26 cellular contexts compared by ENCODE assay signal in the genomic region with DNA sequence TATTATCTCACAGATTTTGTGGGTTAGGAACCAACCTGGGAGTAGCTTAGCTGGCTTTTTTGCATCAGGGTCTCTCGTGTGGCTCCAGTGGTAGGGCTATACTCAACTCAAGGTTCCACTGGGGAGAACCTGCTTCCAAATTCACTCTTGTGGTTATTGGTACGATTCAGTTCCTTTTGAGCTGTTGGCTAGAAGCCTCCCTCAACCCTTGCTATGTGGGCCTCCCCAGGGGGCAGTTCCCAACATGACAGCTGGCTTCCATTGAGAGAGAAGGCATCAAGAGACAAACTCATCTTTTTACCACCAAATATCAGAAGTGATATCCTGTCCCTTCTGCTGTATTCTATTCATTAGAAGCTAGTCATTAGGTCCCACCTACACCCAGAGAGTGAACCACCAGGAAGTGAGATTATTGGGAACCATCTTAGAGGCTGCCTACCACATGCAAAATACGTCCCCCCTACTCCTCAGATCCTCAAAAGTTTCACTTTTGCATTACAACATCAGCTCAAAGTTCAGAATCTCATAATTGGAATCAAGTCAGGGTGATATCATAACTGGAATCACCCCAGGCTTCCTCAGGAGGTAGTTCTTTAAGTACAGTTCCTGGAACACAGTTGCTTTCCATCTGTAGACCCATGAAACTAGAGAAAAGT. TPM values are rescaled to one million over a fixed set of nuclear protein-coding genes. Genes with fewer than 3 reads are reported as not detected.
DNase-seq lines count a peak whose midpoint lies in the region; ATAC-seq and TF ChIP-seq lines count a peak whose summit lies in the region.
"Had no signal": no experiment of that assay in that cellular context is flagged by ENCODE, and none has a peak within 500 bp of the region (broad histone marks: within the 10 kb centered on the region; RNA-seq: fewer than 3 reads in every experiment).

No MANE protein-coding gene starts in this region.

- H4K20me1 ChIP-seq in IMR-90 (ENCODE audit: insufficient read depth, low read length) = no peaks in the 10 kb centered on the region

- H2AFZ ChIP-seq in IMR-90 (replicated peaks; ENCODE audit: low read length, poor library complexity) = no peak overlapping the region

- H2AK9ac ChIP-seq in IMR-90 (replicated peaks; ENCODE audit: low read depth, low read length, poor library complexity) = no peak overlapping the region

- no peak overlapping the region for H3K14ac ChIP-seq in IMR-90 (replicated peaks; ENCODE audit: low read depth, low read length)

- H3K9me1 ChIP-seq in IMR-90 (ENCODE audit: insufficient read depth, low read length) = no peaks in the 10 kb centered on the region; the same call in 1 of the 2 replicates

- no peaks in the 10 kb centered on the region for H3K27me3 ChIP-seq in IMR-90 (ENCODE audit: control insufficient read depth, insufficient read depth, low read length)
- H3K27me3 ChIP-seq: adrenal gland, breast epithelium, thyroid gland had no signal

- in situ Hi-C loops in IMR-90 (cut with MboI; ENCODE audit: low sequenced_read_pairs) = no loop called here

- no peak overlapping the region for H4K5ac ChIP-seq in IMR-90 (ENCODE audit: low read depth, low read length)

- H2BK120ac ChIP-seq in IMR-90 (ENCODE audit: low read depth, low read length) = no peak overlapping the region

- H4K91ac ChIP-seq in IMR-90 (ENCODE audit: insufficient read depth, low read depth, low read length) = no peak overlapping the region

- no peaks in the 10 kb centered on the region for H3K4me1 ChIP-seq in IMR-90 (ENCODE audit: control insufficient read depth, insufficient read depth, low read length)
- H3K4me1 ChIP-seq: adrenal gland, breast epithelium, thyroid gland had no signal

- CTCF ChIA-PET in IMR-90 (lab: Yijun Ruan, JAX) = interaction anchor here (0.9 kb wide), 1 partner anchor 425 kb away, joined by 4 read pairs; no protein-coding TSS in a partner anchor

- H3K18ac ChIP-seq in IMR-90 (ENCODE audit: low read depth, low read length) = no peak overlapping the region

- ATAC-seq in GM18870 (IDR thresholded peaks at IDR 0.05; ENCODE audit: unreplicated experiment) (peak; percentile 54), GM21529 (IDR thresholded peaks at IDR 0.05; ENCODE audit: unreplicated experiment) (peak; percentile 67), IMR-90 (ENCODE audit: low read depth) (no peak), left ventricle myocardium superior (no peak), HG03354 (IDR thresholded peaks at IDR 0.05; ENCODE audit: poor library complexity, severe bottlenecking, unreplicated experiment) (no peak)
- ATAC-seq: CD8-positive, alpha-beta T cell; T-helper 17 cell had no signal

- BruUV-seq in IMR-90 (replicated peaks; lab: Mats Ljungman, UMichigan) = no TSS peak

- 79% methylated on average over 2 of the region's 3 CpGs; no CpG with 5 or more reads in 1 of the 2 experiments for WGBS in IMR-90 (ENCODE audit: extremely low coverage in 2 of 2, insufficient read length in 1 of 2), 2 experiments

- DNase-seq in IMR-90 (peak; percentile 6), iris pigment epithelial cell (ENCODE audit: low read depth) (peak; percentile 34), left ventricle myocardium superior (no peak), amniotic stem cell (lab: John Stamatoyannopoulos, UW) (no peak)
- DNase-seq: activated CD8-positive, alpha-beta memory T cell treated with anti-CD3 and anti-CD28 coated beads, Interleukin-2, amount 50 U/mL, for 48 hours; activated gamma-delta T cell treated with Interleukin-2 at 50 U/mL for 16 hours; adrenal gland; CD8-positive, alpha-beta T cell; H9; mesenchymal stem cell; naive B cell; NCI-H1417 treated with DMSO at 0.1 percent for 48 hours; NCI-H510A; occipital lobe; stimulated activated CD4-positive, alpha-beta T cell treated with anti-CD3 and anti-CD28 coated beads, Interleukin-2, amount 100 ng/mL, for 24 hours; stimulated activated naive CD4-positive, alpha-beta T cell; T-helper 17 cell; thyroid gland; WERI-Rb-1 had no signal

- H3K36me3 ChIP-seq in IMR-90 (ENCODE audit: control insufficient read depth, insufficient read depth, low read length) = peaks cover 3% of the 10 kb centered on the region
- H3K36me3 ChIP-seq: breast epithelium, WERI-Rb-1 had no signal

- no peak overlapping the region for H3K27ac ChIP-seq in IMR-90 (ENCODE audit: insufficient read depth, low read length)
- H3K27ac ChIP-seq: adrenal gland, breast epithelium, coronary artery, HL-60, skin epidermis, thyroid gland, WERI-Rb-1 had no signal

- no peak overlapping the region for H2BK20ac ChIP-seq in IMR-90 (ENCODE audit: low read depth, low read length)

- no peak overlapping the region for H3K56ac ChIP-seq in IMR-90 (ENCODE audit: extremely low read depth, insufficient read depth, low read length)

- no peak overlapping the region for H3K4me2 ChIP-seq in IMR-90 (ENCODE audit: low read depth, low read length)

- no peaks in the 10 kb centered on the region for H3K79me1 ChIP-seq in IMR-90 (ENCODE audit: low read depth in 1 of 2, low read length in 2 of 2)

- TF ChIP-seq POLR2A in IMR-90 (IDR thresholded peaks at IDR 0.05; ENCODE audit: low read depth, low read length) = no peak

- no peak overlapping the region for H3K23ac ChIP-seq in IMR-90 (ENCODE audit: low read depth, low read length)

- no peaks in the 10 kb centered on the region for H3K9me3 ChIP-seq in IMR-90 (ENCODE audit: control insufficient read depth, insufficient read depth, low read length)
- H3K9me3 ChIP-seq: adrenal gland, breast epithelium, thyroid gland had no signal

- no peak overlapping the region for H3K9ac ChIP-seq in IMR-90 (ENCODE audit: low read depth, low read length)

- dilution Hi-C loops in IMR-90 (cut with HindIII; ENCODE audit: low sequenced_read_pairs, unreplicated experiment) = no loop called here

- TF ChIP-seq RAD21 in IMR-90 (IDR thresholded peaks at IDR 0.05; ENCODE audit: low read length) = no peak

- no peak overlapping the region for H2BK5ac ChIP-seq in IMR-90 (ENCODE audit: low read depth, low read length, poor library complexity, severe bottlenecking)

- intact Hi-C loops in IMR-90 (cut with micrococcal nuclease) (no loop called here), left ventricle myocardium superior (cut with micrococcal nuclease) (no loop called here)

- no peak overlapping the region for H2BK15ac ChIP-seq in IMR-90 (ENCODE audit: low read depth, low read length)

- H3K4me3 ChIP-seq in IMR-90 (ENCODE audit: insufficient read depth, low read depth, low read length) = no peak overlapping the region
- H3K4me3 ChIP-seq: adrenal gland, breast epithelium, coronary artery, skin epidermis, thyroid gland had no signal

- H2AK5ac ChIP-seq in IMR-90 (ENCODE audit: low read depth, low read length) = no peak overlapping the region

- POLR2A ChIA-PET in IMR-90 (lab: Charles Lee; ENCODE audit: unreplicated experiment) = no interaction called here

- TF ChIP-seq CTCF in IMR-90 (conservative IDR thresholded peaks at IDR 0.05; ENCODE audit: low read depth, low read length) = no peak

- no peak overlapping the region for H4K8ac ChIP-seq in IMR-90 (ENCODE audit: low read depth in 2 of 2, low read length in 2 of 2)

- no peak overlapping the region for H3K4ac ChIP-seq in IMR-90 (ENCODE audit: low read depth, low read length)

TF ChIP-seq in IMR-90, 13 proteins besides CTCF, POLR2A, EP300 and RAD21:
- TF ChIP-seq CEBPB (IDR thresholded peaks at IDR 0.05; ENCODE audit: low read depth, low read length) (no peak), NFE2L2 (IDR thresholded peaks at IDR 0.05; ENCODE audit: low read depth, low read length) (no peak), RCOR1 (IDR thresholded peaks at IDR 0.05; ENCODE audit: insufficient replicate concordance, low read length) (no peak), MAZ (IDR thresholded peaks at IDR 0.05; ENCODE audit: borderline replicate concordance, low read depth, low read length) (no peak), SMC3 (IDR thresholded peaks at IDR 0.05; ENCODE audit: low read depth, low read length) (no peak), RFX5 (IDR thresholded peaks at IDR 0.05; ENCODE audit: low read depth, low read length) (no peak), MXI1 (IDR thresholded peaks at IDR 0.05; ENCODE audit: borderline replicate concordance, low read depth, low read length) (no peak), BHLHE40 (IDR thresholded peaks at IDR 0.05; ENCODE audit: low read depth, low read length) (no peak), CHD1 (IDR thresholded peaks at IDR 0.05; ENCODE audit: low read depth, low read length) (no peak), FOS (IDR thresholded peaks at IDR 0.05; ENCODE audit: low read depth, low read length) (no peak), MAFK (IDR thresholded peaks at IDR 0.05; ENCODE audit: low read depth, low read length) (no peak)
- TF ChIP-seq, protein P1, sequence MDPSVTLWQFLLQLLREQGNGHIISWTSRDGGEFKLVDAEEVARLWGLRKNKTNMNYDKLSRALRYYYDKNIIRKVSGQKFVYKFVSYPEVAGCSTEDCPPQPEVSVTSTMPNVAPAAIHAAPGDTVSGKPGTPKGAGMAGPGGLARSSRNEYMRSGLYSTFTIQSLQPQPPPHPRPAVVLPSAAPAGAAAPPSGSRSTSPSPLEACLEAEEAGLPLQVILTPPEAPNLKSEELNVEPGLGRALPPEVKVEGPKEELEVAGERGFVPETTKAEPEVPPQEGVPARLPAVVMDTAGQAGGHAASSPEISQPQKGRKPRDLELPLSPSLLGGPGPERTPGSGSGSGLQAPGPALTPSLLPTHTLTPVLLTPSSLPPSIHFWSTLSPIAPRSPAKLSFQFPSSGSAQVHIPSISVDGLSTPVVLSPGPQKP (IDR thresholded peaks at IDR 0.05; ENCODE audit: borderline replicate concordance, low read depth, low read length) = no peak
- TF ChIP-seq, protein P2, sequence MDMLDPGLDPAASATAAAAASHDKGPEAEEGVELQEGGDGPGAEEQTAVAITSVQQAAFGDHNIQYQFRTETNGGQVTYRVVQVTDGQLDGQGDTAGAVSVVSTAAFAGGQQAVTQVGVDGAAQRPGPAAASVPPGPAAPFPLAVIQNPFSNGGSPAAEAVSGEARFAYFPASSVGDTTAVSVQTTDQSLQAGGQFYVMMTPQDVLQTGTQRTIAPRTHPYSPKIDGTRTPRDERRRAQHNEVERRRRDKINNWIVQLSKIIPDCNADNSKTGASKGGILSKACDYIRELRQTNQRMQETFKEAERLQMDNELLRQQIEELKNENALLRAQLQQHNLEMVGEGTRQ (IDR thresholded peaks at IDR 0.05; ENCODE audit: low read depth, low read length) = no peak

RNA-seq across cellular contexts. Expression of a gene that starts 31.0 kb away (rescaled TPM):
- total RNA-seq in IMR-90 (2012; rRNA removed) (7.5 and 8.1 TPM in 2 replicates), left ventricle myocardium superior (27.7 TPM)
- polyA plus RNA-seq in IMR-90 (2012; rRNA removed) = 6.0 and 6.9 TPM in 2 replicates
- polyA plus RNA-seq in IMR-90 (2012; cell fraction: cytosol; rRNA removed) = 1.5 and 1.8 TPM in 2 replicates
- 0.64 and 5.6 TPM in 2 replicates for polyA plus RNA-seq in IMR-90 (2012; cell fraction: nucleus; rRNA removed; ENCODE audit: low replicate concordance)

RNA-seq across cellular contexts. Expression of a gene that starts 32.0 kb away (rescaled TPM):
- total RNA-seq in IMR-90 (2012; rRNA removed) (5.9 and 6.1 TPM in 2 replicates), left ventricle myocardium superior (2.2 TPM)
- polyA plus RNA-seq in IMR-90 (2012; rRNA removed) = 0.90 and 1.3 TPM in 2 replicates
- 0.18 and 0.19 TPM in 2 replicates for polyA plus RNA-seq in IMR-90 (2012; cell fraction: cytosol; rRNA removed)
- 1.3 and 3.9 TPM in 2 replicates for polyA plus RNA-seq in IMR-90 (2012; cell fraction: nucleus; rRNA removed; ENCODE audit: low replicate concordance)

Comparison
In these comparisons a context has a peak if more than half of its experiments do, and no peak if none do; other contexts are left out.
1. ATAC-seq: peak in GM18870 (single experiment) and GM21529 (single experiment); none in IMR-90 (single experiment), left ventricle myocardium superior (single experiment) and HG03354 (single experiment).
2. DNase-seq: peak in IMR-90 (single experiment) and iris pigment epithelial cell (single experiment); none in left ventricle myocardium superior (single experiment) and amniotic stem cell (single experiment).